In genomic region chr3:184156522-184156955, GRCh38 we compare ENCODE assay signal across 1 cellular context.
TF ChIP-seq lines count a peak whose summit lies in the region.

No MANE protein-coding gene starts in this region.

TF ChIP-seq in HepG2, 621 proteins besides CTCF, POLR2A, EP300 and RAD21 (continued from another document):
- TF ChIP-seq KDM4B (CRISPR knock-in tag; IDR thresholded peaks at IDR 0.05): 0 out of 2 replicates have a peak, but pooled peaks have one; percentile 47
- peak; percentile 62; the same call in 1 of the 2 replicates for TF ChIP-seq ZNF30 (CRISPR knock-in tag; IDR thresholded peaks at IDR 0.05)
- no peak for TF ChIP-seq ZNF430 (CRISPR knock-in tag; IDR thresholded peaks at IDR 0.05)
- TF ChIP-seq, protein P1, sequence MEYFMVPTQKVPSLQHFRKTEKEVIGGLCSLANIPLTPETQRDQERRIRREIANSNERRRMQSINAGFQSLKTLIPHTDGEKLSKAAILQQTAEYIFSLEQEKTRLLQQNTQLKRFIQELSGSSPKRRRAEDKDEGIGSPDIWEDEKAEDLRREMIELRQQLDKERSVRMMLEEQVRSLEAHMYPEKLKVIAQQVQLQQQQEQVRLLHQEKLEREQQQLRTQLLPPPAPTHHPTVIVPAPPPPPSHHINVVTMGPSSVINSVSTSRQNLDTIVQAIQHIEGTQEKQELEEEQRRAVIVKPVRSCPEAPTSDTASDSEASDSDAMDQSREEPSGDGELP (IDR thresholded peaks at IDR 0.05; ENCODE audit: borderline replicate concordance, low read depth): peak; percentile 88
- TF ChIP-seq TSC22D2 (CRISPR knock-in tag; IDR thresholded peaks at IDR 0.05; ENCODE audit: borderline replicate concordance): no peak
- no peak for TF ChIP-seq HOXA7 (CRISPR knock-in tag; IDR thresholded peaks at IDR 0.05)
- TF ChIP-seq ZNF639 (CRISPR knock-in tag; conservative IDR thresholded peaks at IDR 0.05): peak; percentile 22; the same call in 1 of the 2 replicates
- no peak for TF ChIP-seq ARHGAP35 (CRISPR knock-in tag; IDR thresholded peaks at IDR 0.05; ENCODE audit: borderline replicate concordance)
- TF ChIP-seq, protein P2, sequence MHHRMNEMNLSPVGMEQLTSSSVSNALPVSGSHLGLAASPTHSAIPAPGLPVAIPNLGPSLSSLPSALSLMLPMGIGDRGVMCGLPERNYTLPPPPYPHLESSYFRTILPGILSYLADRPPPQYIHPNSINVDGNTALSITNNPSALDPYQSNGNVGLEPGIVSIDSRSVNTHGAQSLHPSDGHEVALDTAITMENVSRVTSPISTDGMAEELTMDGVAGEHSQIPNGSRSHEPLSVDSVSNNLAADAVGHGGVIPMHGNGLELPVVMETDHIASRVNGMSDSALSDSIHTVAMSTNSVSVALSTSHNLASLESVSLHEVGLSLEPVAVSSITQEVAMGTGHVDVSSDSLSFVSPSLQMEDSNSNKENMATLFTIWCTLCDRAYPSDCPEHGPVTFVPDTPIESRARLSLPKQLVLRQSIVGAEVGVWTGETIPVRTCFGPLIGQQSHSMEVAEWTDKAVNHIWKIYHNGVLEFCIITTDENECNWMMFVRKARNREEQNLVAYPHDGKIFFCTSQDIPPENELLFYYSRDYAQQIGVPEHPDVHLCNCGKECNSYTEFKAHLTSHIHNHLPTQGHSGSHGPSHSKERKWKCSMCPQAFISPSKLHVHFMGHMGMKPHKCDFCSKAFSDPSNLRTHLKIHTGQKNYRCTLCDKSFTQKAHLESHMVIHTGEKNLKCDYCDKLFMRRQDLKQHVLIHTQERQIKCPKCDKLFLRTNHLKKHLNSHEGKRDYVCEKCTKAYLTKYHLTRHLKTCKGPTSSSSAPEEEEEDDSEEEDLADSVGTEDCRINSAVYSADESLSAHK (CRISPR knock-in tag; IDR thresholded peaks at IDR 0.05; ENCODE audit: borderline replicate concordance): 0 out of 2 replicates have a peak, but pooled peaks have one; percentile 29
- TF ChIP-seq GABPB1 (CRISPR knock-in tag; IDR thresholded peaks at IDR 0.05): peak; percentile 57; the same call in 1 of the 2 replicates
- TF ChIP-seq, protein P3, sequence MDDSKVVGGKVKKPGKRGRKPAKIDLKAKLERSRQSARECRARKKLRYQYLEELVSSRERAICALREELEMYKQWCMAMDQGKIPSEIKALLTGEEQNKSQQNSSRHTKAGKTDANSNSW (CRISPR knock-in tag; IDR thresholded peaks at IDR 0.05; ENCODE audit: borderline replicate concordance): 0 out of 2 replicates have a peak, but pooled peaks have one; percentile 28
- TF ChIP-seq THRA (CRISPR knock-in tag; IDR thresholded peaks at IDR 0.05; ENCODE audit: borderline replicate concordance): 0 out of 2 replicates have a peak, but pooled peaks have one; percentile 4
- TF ChIP-seq, protein P4, sequence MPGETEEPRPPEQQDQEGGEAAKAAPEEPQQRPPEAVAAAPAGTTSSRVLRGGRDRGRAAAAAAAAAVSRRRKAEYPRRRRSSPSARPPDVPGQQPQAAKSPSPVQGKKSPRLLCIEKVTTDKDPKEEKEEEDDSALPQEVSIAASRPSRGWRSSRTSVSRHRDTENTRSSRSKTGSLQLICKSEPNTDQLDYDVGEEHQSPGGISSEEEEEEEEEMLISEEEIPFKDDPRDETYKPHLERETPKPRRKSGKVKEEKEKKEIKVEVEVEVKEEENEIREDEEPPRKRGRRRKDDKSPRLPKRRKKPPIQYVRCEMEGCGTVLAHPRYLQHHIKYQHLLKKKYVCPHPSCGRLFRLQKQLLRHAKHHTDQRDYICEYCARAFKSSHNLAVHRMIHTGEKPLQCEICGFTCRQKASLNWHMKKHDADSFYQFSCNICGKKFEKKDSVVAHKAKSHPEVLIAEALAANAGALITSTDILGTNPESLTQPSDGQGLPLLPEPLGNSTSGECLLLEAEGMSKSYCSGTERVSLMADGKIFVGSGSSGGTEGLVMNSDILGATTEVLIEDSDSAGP (CRISPR knock-in tag; IDR thresholded peaks at IDR 0.05; ENCODE audit: borderline replicate concordance): peak; percentile 99
